ENCODE assay signal across 1 cellular context in genomic region chr10:22320591-22321155, GRCh38.
TF ChIP-seq lines count a peak whose summit lies in the region.

TSS of gene BMI1 (plus strand) at chr10:22321099. CDS start at chr10:22326450, 5,351 bp downstream.

TF ChIP-seq in K562, 482 proteins besides CTCF, POLR2A, EP300 and RAD21 (continued from another document and continues in another):
- TF ChIP-seq ZBTB12 (CRISPR knock-in tag; IDR thresholded peaks at IDR 0.05) (no peak), FIP1L1 (IDR thresholded peaks at IDR 0.05; ENCODE audit: low read depth, low read length, poor library complexity, severe bottlenecking) (no peak), BHLHE40 (IDR thresholded peaks at IDR 0.05; ENCODE audit: low read length) (peak; percentile 73), EGR1 (conservative IDR thresholded peaks at IDR 0.05) (no peak), HNRNPL (IDR thresholded peaks at IDR 0.05; ENCODE audit: low read depth, low read length) (no peak), HIVEP1 (CRISPR knock-in tag; IDR thresholded peaks at IDR 0.05) (no peak), ZNF75A (CRISPR knock-in tag; IDR thresholded peaks at IDR 0.05) (no peak), ZNF584 (CRISPR knock-in tag; IDR thresholded peaks at IDR 0.05; ENCODE audit: low read depth) (no peak), GATAD2A (IDR thresholded peaks at IDR 0.05) (no peak), CREM (IDR thresholded peaks at IDR 0.05; ENCODE audit: low read depth) (0 out of 2 replicates have a peak, but pooled peaks have one; percentile 9), ZBED1 (IDR thresholded peaks at IDR 0.05) (no peak), NCOA6 (IDR thresholded peaks at IDR 0.05) (no peak), ARNT (IDR thresholded peaks at IDR 0.05) (no peak), MCM3 (IDR thresholded peaks at IDR 0.05) (no peak), TAF9B (IDR thresholded peaks at IDR 0.05; ENCODE audit: partially characterized antibody) (no peak), ETV6 (IDR thresholded peaks at IDR 0.05; ENCODE audit: borderline replicate concordance in 1 of 2, low read depth in 2 of 2, low read length in 1 of 2) (no peak), ETV6 (CRISPR knock-in tag; IDR thresholded peaks at IDR 0.05; ENCODE audit: borderline replicate concordance) (no peak), USF1 (CRISPR knock-in tag; IDR thresholded peaks at IDR 0.05) (peak; percentile 32; the same call in 1 of the 2 replicates), RBM14 (IDR thresholded peaks at IDR 0.05; ENCODE audit: borderline replicate concordance, insufficient read depth, low read depth, low read length) (no peak), MIER1 (IDR thresholded peaks at IDR 0.05; ENCODE audit: low read depth) (no peak), C11orf30 (IDR thresholded peaks at IDR 0.05; ENCODE audit: low read depth) (no peak), ZNF586 (CRISPR knock-in tag; conservative IDR thresholded peaks at IDR 0.05) (no peak), ZNF57 (CRISPR knock-in tag; IDR thresholded peaks at IDR 0.05) (no peak), TCF7L2 (IDR thresholded peaks at IDR 0.05; ENCODE audit: low read depth, low read length) (no peak), NRF1 (conservative IDR thresholded peaks at IDR 0.05 in 1 of 2, IDR thresholded peaks at IDR 0.05 in 1 of 2) (no peak), NR2C2 (CRISPR knock-in tag; IDR thresholded peaks at IDR 0.05) (no peak), NR2C2 (tag; IDR thresholded peaks at IDR 0.05) (peak; percentile 69), ZNF354B (CRISPR knock-in tag; IDR thresholded peaks at IDR 0.05) (no peak), ZNF561 (CRISPR knock-in tag; conservative IDR thresholded peaks at IDR 0.05) (no peak), SMARCC2 (IDR thresholded peaks at IDR 0.05; ENCODE audit: low read depth) (no peak), ZNF12 (CRISPR knock-in tag; IDR thresholded peaks at IDR 0.05) (no peak), KLF1 (tag; IDR thresholded peaks at IDR 0.05) (no peak), NCOA2 (IDR thresholded peaks at IDR 0.05; ENCODE audit: partially characterized antibody in 2 of 2) (no peak), E2F5 (CRISPR knock-in tag; IDR thresholded peaks at IDR 0.05) (no peak), ZNF778 (CRISPR knock-in tag; IDR thresholded peaks at IDR 0.05) (no peak), HDAC8 (tag; IDR thresholded peaks at IDR 0.05) (no peak), ARID3A (IDR thresholded peaks at IDR 0.05; ENCODE audit: borderline replicate concordance, low read depth, low read length) (no peak)
- TF ChIP-seq, protein P1, sequence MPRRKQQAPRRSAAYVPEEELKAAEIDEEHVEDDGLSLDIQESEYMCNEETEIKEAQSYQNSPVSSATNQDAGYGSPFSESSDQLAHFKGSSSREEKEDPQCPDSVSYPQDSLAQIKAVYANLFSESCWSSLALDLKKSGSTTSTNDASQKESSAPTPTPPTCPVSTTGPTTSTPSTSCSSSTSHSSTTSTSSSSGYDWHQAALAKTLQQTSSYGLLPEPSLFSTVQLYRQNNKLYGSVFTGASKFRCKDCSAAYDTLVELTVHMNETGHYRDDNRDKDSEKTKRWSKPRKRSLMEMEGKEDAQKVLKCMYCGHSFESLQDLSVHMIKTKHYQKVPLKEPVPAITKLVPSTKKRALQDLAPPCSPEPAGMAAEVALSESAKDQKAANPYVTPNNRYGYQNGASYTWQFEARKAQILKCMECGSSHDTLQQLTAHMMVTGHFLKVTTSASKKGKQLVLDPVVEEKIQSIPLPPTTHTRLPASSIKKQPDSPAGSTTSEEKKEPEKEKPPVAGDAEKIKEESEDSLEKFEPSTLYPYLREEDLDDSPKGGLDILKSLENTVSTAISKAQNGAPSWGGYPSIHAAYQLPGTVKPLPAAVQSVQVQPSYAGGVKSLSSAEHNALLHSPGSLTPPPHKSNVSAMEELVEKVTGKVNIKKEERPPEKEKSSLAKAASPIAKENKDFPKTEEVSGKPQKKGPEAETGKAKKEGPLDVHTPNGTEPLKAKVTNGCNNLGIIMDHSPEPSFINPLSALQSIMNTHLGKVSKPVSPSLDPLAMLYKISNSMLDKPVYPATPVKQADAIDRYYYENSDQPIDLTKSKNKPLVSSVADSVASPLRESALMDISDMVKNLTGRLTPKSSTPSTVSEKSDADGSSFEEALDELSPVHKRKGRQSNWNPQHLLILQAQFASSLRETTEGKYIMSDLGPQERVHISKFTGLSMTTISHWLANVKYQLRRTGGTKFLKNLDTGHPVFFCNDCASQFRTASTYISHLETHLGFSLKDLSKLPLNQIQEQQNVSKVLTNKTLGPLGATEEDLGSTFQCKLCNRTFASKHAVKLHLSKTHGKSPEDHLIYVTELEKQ (CRISPR knock-in tag; IDR thresholded peaks at IDR 0.05): no peak
- TF ChIP-seq, protein P2, sequence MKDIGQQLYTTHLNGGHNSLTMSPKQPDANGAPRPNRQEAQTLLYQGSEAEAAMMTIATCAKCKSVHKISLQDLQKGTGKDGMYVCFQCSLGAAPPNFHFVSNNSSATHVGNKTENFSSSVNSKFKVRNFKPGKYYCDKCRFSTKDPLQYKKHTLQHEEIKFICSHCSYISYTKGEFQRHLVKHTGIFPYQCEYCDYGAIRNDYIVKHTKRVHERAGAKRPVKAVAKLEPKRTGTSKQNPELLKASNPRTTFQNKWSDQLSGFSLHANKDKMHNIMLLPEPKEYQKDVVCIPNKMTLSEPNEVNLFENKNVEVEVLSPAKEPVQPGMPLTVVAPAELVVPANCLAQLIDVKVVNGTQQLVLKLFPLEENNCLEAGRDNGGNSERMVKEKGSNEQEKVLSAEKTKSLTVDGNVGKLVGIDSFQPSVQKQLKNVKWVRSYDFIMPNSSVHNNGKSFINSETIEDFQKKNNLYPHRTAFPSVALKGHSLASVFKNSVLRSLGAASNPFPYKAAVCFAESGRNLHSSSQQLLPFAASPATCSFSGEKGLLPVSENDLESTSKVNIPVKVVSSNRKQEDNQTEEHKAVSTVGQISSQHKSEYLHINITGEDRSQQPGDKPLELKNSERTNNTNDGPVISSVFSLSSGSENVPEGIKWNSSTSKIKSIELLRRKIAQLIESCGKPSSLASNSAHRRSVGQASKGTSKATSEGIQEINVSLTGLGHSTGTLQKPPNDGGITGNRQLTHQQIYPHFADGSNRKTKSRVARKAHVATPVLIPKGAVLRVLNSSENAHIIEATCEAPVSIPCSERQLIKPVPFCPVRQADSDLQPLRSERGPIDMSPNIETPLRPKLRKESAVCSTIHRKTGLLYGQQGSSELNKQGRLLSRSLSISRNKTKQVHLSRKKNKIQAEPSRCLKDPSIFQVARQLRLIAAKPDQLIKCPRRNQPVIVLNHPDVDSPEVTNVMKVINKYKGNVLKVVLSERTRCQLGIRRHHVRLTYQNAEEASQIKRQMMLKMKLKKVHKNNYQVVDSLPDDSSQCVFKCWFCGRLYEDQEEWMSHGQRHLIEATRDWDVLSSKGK (CRISPR knock-in tag; IDR thresholded peaks at IDR 0.05): no peak
- TF ChIP-seq, protein P3, sequence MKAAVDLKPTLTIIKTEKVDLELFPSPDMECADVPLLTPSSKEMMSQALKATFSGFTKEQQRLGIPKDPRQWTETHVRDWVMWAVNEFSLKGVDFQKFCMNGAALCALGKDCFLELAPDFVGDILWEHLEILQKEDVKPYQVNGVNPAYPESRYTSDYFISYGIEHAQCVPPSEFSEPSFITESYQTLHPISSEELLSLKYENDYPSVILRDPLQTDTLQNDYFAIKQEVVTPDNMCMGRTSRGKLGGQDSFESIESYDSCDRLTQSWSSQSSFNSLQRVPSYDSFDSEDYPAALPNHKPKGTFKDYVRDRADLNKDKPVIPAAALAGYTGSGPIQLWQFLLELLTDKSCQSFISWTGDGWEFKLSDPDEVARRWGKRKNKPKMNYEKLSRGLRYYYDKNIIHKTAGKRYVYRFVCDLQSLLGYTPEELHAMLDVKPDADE (conservative IDR thresholded peaks at IDR 0.05; ENCODE audit: control insufficient read depth, low read depth, low read length): no peak
- TF ChIP-seq, protein P4, sequence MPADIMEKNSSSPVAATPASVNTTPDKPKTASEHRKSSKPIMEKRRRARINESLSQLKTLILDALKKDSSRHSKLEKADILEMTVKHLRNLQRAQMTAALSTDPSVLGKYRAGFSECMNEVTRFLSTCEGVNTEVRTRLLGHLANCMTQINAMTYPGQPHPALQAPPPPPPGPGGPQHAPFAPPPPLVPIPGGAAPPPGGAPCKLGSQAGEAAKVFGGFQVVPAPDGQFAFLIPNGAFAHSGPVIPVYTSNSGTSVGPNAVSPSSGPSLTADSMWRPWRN (IDR thresholded peaks at IDR 0.05; ENCODE audit: low read depth): no peak
- TF ChIP-seq, protein P5, sequence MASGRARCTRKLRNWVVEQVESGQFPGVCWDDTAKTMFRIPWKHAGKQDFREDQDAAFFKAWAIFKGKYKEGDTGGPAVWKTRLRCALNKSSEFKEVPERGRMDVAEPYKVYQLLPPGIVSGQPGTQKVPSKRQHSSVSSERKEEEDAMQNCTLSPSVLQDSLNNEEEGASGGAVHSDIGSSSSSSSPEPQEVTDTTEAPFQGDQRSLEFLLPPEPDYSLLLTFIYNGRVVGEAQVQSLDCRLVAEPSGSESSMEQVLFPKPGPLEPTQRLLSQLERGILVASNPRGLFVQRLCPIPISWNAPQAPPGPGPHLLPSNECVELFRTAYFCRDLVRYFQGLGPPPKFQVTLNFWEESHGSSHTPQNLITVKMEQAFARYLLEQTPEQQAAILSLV (tag; IDR thresholded peaks at IDR 0.05): no peak
- TF ChIP-seq, protein P6, sequence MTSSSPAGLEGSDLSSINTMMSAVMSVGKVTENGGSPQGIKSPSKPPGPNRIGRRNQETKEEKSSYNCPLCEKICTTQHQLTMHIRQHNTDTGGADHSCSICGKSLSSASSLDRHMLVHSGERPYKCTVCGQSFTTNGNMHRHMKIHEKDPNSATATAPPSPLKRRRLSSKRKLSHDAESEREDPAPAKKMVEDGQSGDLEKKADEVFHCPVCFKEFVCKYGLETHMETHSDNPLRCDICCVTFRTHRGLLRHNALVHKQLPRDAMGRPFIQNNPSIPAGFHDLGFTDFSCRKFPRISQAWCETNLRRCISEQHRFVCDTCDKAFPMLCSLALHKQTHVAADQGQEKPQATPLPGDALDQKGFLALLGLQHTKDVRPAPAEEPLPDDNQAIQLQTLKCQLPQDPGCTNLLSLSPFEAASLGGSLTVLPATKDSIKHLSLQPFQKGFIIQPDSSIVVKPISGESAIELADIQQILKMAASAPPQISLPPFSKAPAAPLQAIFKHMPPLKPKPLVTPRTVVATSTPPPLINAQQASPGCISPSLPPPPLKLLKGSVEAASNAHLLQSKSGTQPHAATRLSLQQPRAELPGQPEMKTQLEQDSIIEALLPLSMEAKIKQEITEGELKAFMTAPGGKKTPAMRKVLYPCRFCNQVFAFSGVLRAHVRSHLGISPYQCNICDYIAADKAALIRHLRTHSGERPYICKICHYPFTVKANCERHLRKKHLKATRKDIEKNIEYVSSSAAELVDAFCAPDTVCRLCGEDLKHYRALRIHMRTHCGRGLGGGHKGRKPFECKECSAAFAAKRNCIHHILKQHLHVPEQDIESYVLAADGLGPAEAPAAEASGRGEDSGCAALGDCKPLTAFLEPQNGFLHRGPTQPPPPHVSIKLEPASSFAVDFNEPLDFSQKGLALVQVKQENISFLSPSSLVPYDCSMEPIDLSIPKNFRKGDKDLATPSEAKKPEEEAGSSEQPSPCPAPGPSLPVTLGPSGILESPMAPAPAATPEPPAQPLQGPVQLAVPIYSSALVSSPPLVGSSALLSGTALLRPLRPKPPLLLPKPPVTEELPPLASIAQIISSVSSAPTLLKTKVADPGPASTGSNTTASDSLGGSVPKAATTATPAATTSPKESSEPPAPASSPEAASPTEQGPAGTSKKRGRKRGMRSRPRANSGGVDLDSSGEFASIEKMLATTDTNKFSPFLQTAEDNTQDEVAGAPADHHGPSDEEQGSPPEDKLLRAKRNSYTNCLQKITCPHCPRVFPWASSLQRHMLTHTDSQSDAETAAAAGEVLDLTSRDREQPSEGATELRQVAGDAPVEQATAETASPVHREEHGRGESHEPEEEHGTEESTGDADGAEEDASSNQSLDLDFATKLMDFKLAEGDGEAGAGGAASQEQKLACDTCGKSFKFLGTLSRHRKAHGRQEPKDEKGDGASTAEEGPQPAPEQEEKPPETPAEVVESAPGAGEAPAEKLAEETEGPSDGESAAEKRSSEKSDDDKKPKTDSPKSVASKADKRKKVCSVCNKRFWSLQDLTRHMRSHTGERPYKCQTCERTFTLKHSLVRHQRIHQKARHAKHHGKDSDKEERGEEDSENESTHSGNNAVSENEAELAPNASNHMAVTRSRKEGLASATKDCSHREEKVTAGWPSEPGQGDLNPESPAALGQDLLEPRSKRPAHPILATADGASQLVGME (CRISPR knock-in tag; IDR thresholded peaks at IDR 0.05): no peak
